In genomic region chr10:93947055-93947454, GRCh38 we compare ENCODE assay signal across 13 cellular contexts. TPM values are rescaled to one million over a fixed set of nuclear protein-coding genes. Genes with fewer than 3 reads are reported as not detected.
A peak's percentile ranks its signal among the peaks of the same experiment; 100 is the strongest.
DNase-seq lines count a peak whose midpoint lies in the region; ATAC-seq, FAIRE-seq and TF ChIP-seq lines count a peak whose summit lies in the region.
"Had no signal": no experiment of that assay in that cellular context is flagged by ENCODE, and none has a peak within 500 bp of the region (broad histone marks: within the 10 kb centered on the region; RNA-seq: fewer than 3 reads in every experiment).

No MANE protein-coding gene starts in this region.

- intact Hi-C loops in thyroid gland (cut with DNase I) = no loop called here

- no peaks in the 10 kb centered on the region for H3K36me3 ChIP-seq in bronchial epithelial cell (ENCODE audit: control insufficient read depth, insufficient read depth, low read length)
- no peaks in the 10 kb centered on the region for H3K36me3 ChIP-seq in thyroid gland

- H3K9me3 Mint-ChIP-seq in HFFc6 = no peaks in the 10 kb centered on the region

- ATAC-seq in HG03280 (IDR thresholded peaks at IDR 0.05; ENCODE audit: unreplicated experiment) (no peak), GM18858 (IDR thresholded peaks at IDR 0.05; ENCODE audit: unreplicated experiment) (no peak), HG03108 (IDR thresholded peaks at IDR 0.05; ENCODE audit: unreplicated experiment) (no peak)
- ATAC-seq: Panc1 had no signal

- FAIRE-seq in bronchial epithelial cell (lab: Jason Lieb, UNC) = no peak

- no peaks in the 10 kb centered on the region for H3K27me3 ChIP-seq in bronchial epithelial cell (ENCODE audit: control insufficient read depth, insufficient read depth, low read length)
- no peaks in the 10 kb centered on the region for H3K27me3 ChIP-seq in thyroid gland

- no peaks in the 10 kb centered on the region for H3K36me3 Mint-ChIP-seq in HFFc6 (ENCODE audit: low read depth)

- H3K27me3 Mint-ChIP-seq in HFFc6 (ENCODE audit: insufficient read depth) = peaks cover 6% of the 10 kb centered on the region

- no peak overlapping the region for H3K4me3 ChIP-seq in bronchial epithelial cell (ENCODE audit: low read depth, low read length)
- H3K4me3 ChIP-seq in thyroid gland (replicated peaks in 1 of 3) = no peak overlapping the region

- H3K27ac ChIP-seq in thyroid gland = peak overlapping the region in 1 of 3 donors; percentile 43

- H3K4me1 Mint-ChIP-seq in HFFc6 (ENCODE audit: low read depth) = peaks cover 16% of the 10 kb centered on the region

- no peak overlapping the region for H3K4me3 Mint-ChIP-seq in HFFc6
- H3K4me3 Mint-ChIP-seq: neural crest cell had no signal

- no peaks in the 10 kb centered on the region for H3K9me3 ChIP-seq in thyroid gland

- H3K4me1 ChIP-seq in thyroid gland = peaks cover 27 to 32% of the 10 kb centered on the region in 2 donors

- WGBS in thyroid gland, 2 donors = 19 to 43% methylated on average over 8 of the region's 8 CpGs

- no peak for TF ChIP-seq CTCF in HFFc6 (IDR thresholded peaks at IDR 0.05)
- no peak for TF ChIP-seq CTCF in bronchial epithelial cell (IDR thresholded peaks at IDR 0.05; ENCODE audit: insufficient read depth, low read length, severe bottlenecking)
- no peak for TF ChIP-seq CTCF in thyroid gland (IDR thresholded peaks at IDR 0.05)

- H3K27ac Mint-ChIP-seq in HFFc6 = peak overlapping the region; percentile 19; the same call in 1 of the 2 replicates

- no peak for DNase-seq in HFFc6
- peak; percentile 43 for DNase-seq in bronchial epithelial cell (ENCODE audit: low read depth)
- DNase-seq in kidney glomerular epithelial cell (lab: John Stamatoyannopoulos, UW) = peak; percentile 64
- DNase-seq in thyroid gland = peak; percentile 55 to 71
- no peak for DNase-seq in medulla oblongata (ENCODE audit: extremely low spot score)
- DNase-seq: activated effector memory CD4-positive, alpha-beta T cell treated with anti-CD3 and anti-CD28 coated beads, Interleukin-2, amount 50 U/mL, for 16 hours; H7; NCI-H146 had no signal

- no peak for TF ChIP-seq POLR2A in thyroid gland (IDR thresholded peaks at IDR 0.05)

RNA-seq across cellular contexts. Expression of gene PLCE1, which starts 46.7 kb away (rescaled TPM):
- under 1 TPM; 0.41 to 0.74 (median 0.47) TPM for total RNA-seq in HFFc6 (2021; fragmentation: NEBNext Ultra II Directional; extraction: Animal tissue kit (Norgen Biotek cat#: 25700))
- total RNA-seq in bronchial epithelial cell (0.26 and 1.0 TPM in 2 replicates), thyroid gland (10 to 100 TPM; 15.5 to 29.8 (median 17.6) TPM)

RNA-seq across cellular contexts. Expression of gene SLC35G1, which starts 53.3 kb away (rescaled TPM):
- 1 to 10 TPM; 5.2 to 7.2 (median 5.7) TPM for total RNA-seq in HFFc6 (2021; fragmentation: NEBNext Ultra II Directional; extraction: Animal tissue kit (Norgen Biotek cat#: 25700))
- total RNA-seq in bronchial epithelial cell (2.1 and 2.4 TPM in 2 replicates), thyroid gland (10 to 100 TPM in 1 of 4 donors, 1 to 10 TPM in 3; 7.3 to 12.8 (median 8.1) TPM)

Comparison
In these comparisons a context has a peak if more than half of its experiments do, and no peak if none do; other contexts are left out.
1. DNase-seq: peak in bronchial epithelial cell (single experiment), kidney glomerular epithelial cell (single experiment) and thyroid gland (2 of 2); none in HFFc6 (single experiment) and medulla oblongata (single experiment).